Comparison of ENCODE assay signal across 24 cellular contexts in the genomic region with DNA sequence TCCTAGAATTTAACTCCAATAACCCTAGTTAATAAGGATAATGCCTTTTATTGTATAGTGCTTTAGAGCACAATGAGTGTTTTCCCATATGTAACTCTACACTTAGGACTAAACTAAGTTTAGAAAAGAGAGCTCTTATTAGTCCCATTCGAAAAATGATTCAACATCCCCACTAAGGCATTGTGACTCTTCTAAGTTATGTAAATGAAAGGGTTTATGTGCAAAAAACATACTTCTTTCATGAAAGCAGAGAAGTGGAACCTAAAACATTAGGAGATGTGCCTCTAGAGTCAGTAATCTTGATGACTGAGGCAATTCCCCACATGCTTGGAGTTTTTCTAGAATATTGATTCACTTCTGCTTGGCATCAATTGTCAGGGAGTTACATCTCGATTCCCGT.
"Had no signal": no experiment of that assay in that cellular context is flagged by ENCODE, and none has a peak within 500 bp of the region (broad histone marks: within the 10 kb centered on the region; RNA-seq: fewer than 3 reads in every experiment).

No MANE protein-coding gene starts in this region.

- FAIRE-seq: colon, endometrium, endothelial cell of umbilical vein, frontal cortex had no signal

- H3K4me3 Mint-ChIP-seq: dendritic cell treated with granulocyte-macrophage colony-stimulating factor and Interleukin-4, amounts not matched to agents 40 ng/mL and 50 ng/mL, for 4 days; effector memory CD8-positive, alpha-beta T cell; endodermal cell had no signal

- H3K27ac Mint-ChIP-seq: dendritic cell treated with granulocyte-macrophage colony-stimulating factor and Interleukin-4, amounts not matched to agents 40 ng/mL and 50 ng/mL, for 4 days; effector memory CD8-positive, alpha-beta T cell; endodermal cell had no signal

- H3K27me3 Mint-ChIP-seq: dendritic cell treated with granulocyte-macrophage colony-stimulating factor and Interleukin-4, amounts not matched to agents 40 ng/mL and 50 ng/mL, for 4 days; effector memory CD8-positive, alpha-beta T cell had no signal

- H3K9me3 Mint-ChIP-seq: dendritic cell treated with granulocyte-macrophage colony-stimulating factor and Interleukin-4, amounts not matched to agents 40 ng/mL and 50 ng/mL, for 4 days; endodermal cell had no signal

- H3K4me1 Mint-ChIP-seq: endodermal cell had no signal

- DNase-seq: colonic mucosa; cortex of kidney; dermis blood vessel endothelial cell; dorsolateral prefrontal cortex; effector CD4-positive, alpha-beta T cell; effector CD8-positive, alpha-beta T cell; effector memory CD4-positive, alpha-beta T cell; effector memory CD8-positive, alpha-beta T cell; endodermal cell; erythroblast; esophagus squamous epithelium; foreskin fibroblast; foreskin keratinocyte; foreskin melanocyte; gastrocnemius medialis; glutamatergic neuron; head of caudate nucleus; heart left ventricle; heart right ventricle had no signal
